Comparison of ENCODE assay signal across 25 cellular contexts in the genomic region with DNA sequence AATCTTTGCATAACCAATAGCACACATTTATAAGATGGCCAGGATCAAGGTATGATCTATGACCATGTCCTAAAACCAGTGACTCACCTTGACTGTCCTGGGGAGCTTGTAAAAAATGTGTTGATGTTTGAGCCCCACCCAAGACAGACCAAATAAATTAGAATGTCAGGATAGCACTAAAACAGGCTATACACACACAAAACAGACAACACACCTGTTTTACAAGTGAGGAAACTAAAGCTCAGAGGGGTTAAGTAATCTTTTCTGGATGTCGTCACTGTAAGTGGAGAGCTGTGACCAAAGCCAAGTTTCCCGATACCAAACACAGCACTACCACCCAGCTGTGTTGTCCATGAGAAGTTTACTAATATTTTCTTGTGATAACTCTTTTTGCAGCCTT.
"Had no signal": no experiment of that assay in that cellular context is flagged by ENCODE, and none has a peak within 500 bp of the region (broad histone marks: within the 10 kb centered on the region; RNA-seq: fewer than 3 reads in every experiment).

No MANE protein-coding gene starts in this region.

- H3K4me1 ChIP-seq: adrenal gland, breast epithelium, prostate gland had no signal

- H3K4me2 ChIP-seq: hepatocyte had no signal

- H3K27me3 ChIP-seq: adrenal gland, breast epithelium, hepatocyte, spleen, upper lobe of right lung had no signal

- H3K4me1 Mint-ChIP-seq: activated B cell treated with CpG ODN at 0.5 μM for 24 hours; neural crest cell; stimulated activated memory B cell treated with anti-CD40 and anti-IgM and Interleukin-4, amounts not matched to agents 10 μg/mL and 1 μg/mL and 100 μg/mL, for 72 hours; T-cell had no signal

- H3K9me3 Mint-ChIP-seq: activated B cell treated with CpG ODN at 0.5 μM for 24 hours; activated CD4-positive, alpha-beta memory T cell treated with anti-CD3 and anti-CD28 coated beads, Interleukin-2, amount 10 ng/mL, durations not matched to agents 7 days and 5 days; activated T-helper 2 cell treated with anti-CD3 and anti-CD28 coated beads, Interferon-gamma antibody, Interleukin-2, Interleukin-4, amounts not matched to agents 10 μg/mL and 5 μg/mL and 100 μg/mL, durations not matched to agents 14 hours and 24 hours and 36 hours; dendritic cell treated with granulocyte-macrophage colony-stimulating factor and Interleukin-4, amounts not matched to agents 40 ng/mL and 50 ng/mL, for 4 days; naive B cell; neural crest cell; stimulated activated memory B cell treated with anti-CD40 and anti-IgM and Interleukin-4, amounts not matched to agents 10 μg/mL and 1 μg/mL and 100 μg/mL, for 72 hours; T-cell had no signal

- H3K27me3 Mint-ChIP-seq: activated B cell treated with CpG ODN at 0.5 μM for 24 hours; activated CD4-positive, alpha-beta memory T cell treated with anti-CD3 and anti-CD28 coated beads, Interleukin-2, amount 10 ng/mL, durations not matched to agents 7 days and 5 days; activated CD8-positive, alpha-beta memory T cell treated with anti-CD3 and anti-CD28 coated beads, Interleukin-2, amount 10 ng/mL, durations not matched to agents 7 days and 5 days; dendritic cell treated with granulocyte-macrophage colony-stimulating factor and Interleukin-4, amounts not matched to agents 40 ng/mL and 50 ng/mL, for 4 days; naive B cell; stimulated activated memory B cell treated with anti-CD40 and anti-IgM and Interleukin-4, amounts not matched to agents 10 μg/mL and 1 μg/mL and 100 μg/mL, for 72 hours; T-cell had no signal

- ATAC-seq: esophagus mucosa; sciatic nerve; stimulated activated memory B cell treated with anti-CD40 and anti-IgM and Interleukin-4, amounts not matched to agents 10 μg/mL and 1 μg/mL and 100 μg/mL, for 72 hours; T-cell; upper lobe of right lung had no signal

- H3K36me3 ChIP-seq: prostate gland had no signal

- H3K27ac ChIP-seq: adrenal gland, breast epithelium, hepatocyte, prostate gland, thoracic aorta, upper lobe of right lung had no signal

- DNase-seq: activated B cell treated with CpG ODN at 0.5 μM for 24 hours; activated CD4-positive, alpha-beta memory T cell treated with anti-CD3 and anti-CD28 coated beads, Interleukin-2, amount 10 ng/mL, durations not matched to agents 7 days and 5 days; activated CD4-positive, alpha-beta T cell treated with anti-CD3 and anti-CD28 coated beads for 4 hours; activated CD8-positive, alpha-beta memory T cell treated with anti-CD3 and anti-CD28 coated beads, Interleukin-2, amount 10 ng/mL, durations not matched to agents 7 days and 5 days; activated naive CD4-positive, alpha-beta T cell treated with Interleukin-2 at 50 U/mL for 16 hours; activated T-cell treated with anti-CD3 and anti-CD28 coated beads, Interleukin-2, amount 50 U/mL, for 1 hour; adrenal gland; effector CD8-positive, alpha-beta T cell; naive B cell; spleen; stimulated activated CD4-positive, alpha-beta T cell treated with anti-CD3 and anti-CD28 coated beads, Interleukin-4, amount 100 ng/mL, for 4 hours; T-cell; upper lobe of right lung had no signal

- H3K9me3 ChIP-seq: adrenal gland, breast epithelium, prostate gland, spleen, thoracic aorta, upper lobe of right lung had no signal

- FAIRE-seq: astrocyte had no signal

- H3K4me3 Mint-ChIP-seq: activated B cell treated with CpG ODN at 0.5 μM for 24 hours; activated CD4-positive, alpha-beta memory T cell treated with anti-CD3 and anti-CD28 coated beads, Interleukin-2, amount 10 ng/mL, durations not matched to agents 7 days and 5 days; activated CD8-positive, alpha-beta memory T cell treated with anti-CD3 and anti-CD28 coated beads, Interleukin-2, amount 10 ng/mL, durations not matched to agents 7 days and 5 days; dendritic cell treated with granulocyte-macrophage colony-stimulating factor and Interleukin-4, amounts not matched to agents 40 ng/mL and 50 ng/mL, for 4 days; naive B cell; neural crest cell; stimulated activated memory B cell treated with anti-CD40 and anti-IgM and Interleukin-4, amounts not matched to agents 10 μg/mL and 1 μg/mL and 100 μg/mL, for 72 hours; T-cell had no signal

- H3K27ac Mint-ChIP-seq: activated B cell treated with CpG ODN at 0.5 μM for 24 hours; activated CD4-positive, alpha-beta memory T cell treated with anti-CD3 and anti-CD28 coated beads, Interleukin-2, amount 10 ng/mL, durations not matched to agents 7 days and 5 days; activated CD8-positive, alpha-beta memory T cell treated with anti-CD3 and anti-CD28 coated beads, Interleukin-2, amount 10 ng/mL, durations not matched to agents 7 days and 5 days; activated T-helper 2 cell treated with anti-CD3 and anti-CD28 coated beads, Interferon-gamma antibody, Interleukin-2, Interleukin-4, amounts not matched to agents 10 μg/mL and 5 μg/mL and 100 μg/mL, durations not matched to agents 14 hours and 24 hours and 36 hours; dendritic cell treated with granulocyte-macrophage colony-stimulating factor and Interleukin-4, amounts not matched to agents 40 ng/mL and 50 ng/mL, for 4 days; stimulated activated memory B cell treated with anti-CD40 and anti-IgM and Interleukin-4, amounts not matched to agents 10 μg/mL and 1 μg/mL and 100 μg/mL, for 72 hours had no signal

- H3K4me3 ChIP-seq: adrenal gland, breast epithelium, hepatocyte, lung, prostate gland, spleen, thoracic aorta, upper lobe of right lung had no signal
